In the genomic region with DNA sequence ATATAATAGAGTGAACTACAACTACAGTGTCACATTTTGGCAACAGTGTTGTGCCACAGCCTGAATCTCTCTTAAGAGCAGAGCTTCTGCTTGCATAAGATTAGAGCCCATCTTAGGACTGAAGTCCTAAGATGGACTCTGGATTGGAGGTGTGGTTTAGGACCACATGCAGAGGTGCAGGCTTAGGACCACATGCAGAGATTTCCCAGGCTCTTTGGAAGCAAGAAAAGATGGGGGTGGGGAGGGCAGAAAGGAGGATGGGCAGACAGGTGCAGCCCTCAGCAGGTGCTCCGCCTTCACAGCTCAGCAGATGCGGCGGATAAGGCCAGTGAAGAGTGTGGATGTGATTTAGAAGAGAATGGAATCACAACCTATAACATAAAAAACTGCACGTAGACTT, we compare ENCODE assay signal across 17 cellular contexts.
DNase-seq lines count a peak whose midpoint lies in the region; ATAC-seq, FAIRE-seq and TF ChIP-seq lines count a peak whose summit lies in the region.
"Had no signal": no experiment of that assay in that cellular context is flagged by ENCODE, and none has a peak within 500 bp of the region (broad histone marks: within the 10 kb centered on the region; RNA-seq: fewer than 3 reads in every experiment).

No MANE protein-coding gene starts in this region.

- H3K4me3 Mint-ChIP-seq in activated naive CD8-positive, alpha-beta T cell treated with anti-CD3 and anti-CD28 coated beads for 36 hours, result no peak overlapping the region
- no peak overlapping the region for H3K4me3 Mint-ChIP-seq in activated naive CD8-positive, alpha-beta T cell treated with anti-CD3 and anti-CD28 coated beads, Interleukin-2, amount 50 U/mL, for 24 hours
- H3K4me3 Mint-ChIP-seq in endodermal cell, result no peak overlapping the region
- H3K4me3 Mint-ChIP-seq: CD4-positive, CD25-positive, alpha-beta regulatory T cell; nephron progenitor cell; stimulated activated naive CD8-positive, alpha-beta T cell treated with anti-CD3 and anti-CD28 coated beads, Interleukin-15, Interleukin-2, amounts not matched to agents 100 ng/mL and 50 ng/mL, for 24 hours had no signal

- H3K27ac ChIP-seq in endodermal cell (ENCODE audit: low read depth, low read length) (no peak overlapping the region), HepG2 (ENCODE audit: extremely low read length, insufficient read depth, low read length) (no peak overlapping the region), gastrocnemius medialis (no peak overlapping the region)

- H3K79me2 ChIP-seq in HepG2 (ENCODE audit: insufficient read depth, low read length), result no peaks in the 10 kb centered on the region

- no peaks in the 10 kb centered on the region for H3K4me1 Mint-ChIP-seq in activated naive CD8-positive, alpha-beta T cell treated with anti-CD3 and anti-CD28 coated beads for 36 hours
- H3K4me1 Mint-ChIP-seq in activated naive CD8-positive, alpha-beta T cell treated with anti-CD3 and anti-CD28 coated beads, Interleukin-2, amount 50 U/mL, for 24 hours, result no peaks in the 10 kb centered on the region
- H3K4me1 Mint-ChIP-seq in endodermal cell, result peaks cover 29% of the 10 kb centered on the region

- H3K4me1 ChIP-seq in endodermal cell (ENCODE audit: control insufficient read depth, insufficient read depth, low read length) (peaks cover 7% of the 10 kb centered on the region), HepG2 (ENCODE audit: insufficient read depth, low read length) (no peaks in the 10 kb centered on the region), gastrocnemius medialis (no peaks in the 10 kb centered on the region)

- no peak for DNase-seq in activated naive CD8-positive, alpha-beta T cell treated with anti-CD3 and anti-CD28 coated beads for 36 hours
- DNase-seq in activated naive CD8-positive, alpha-beta T cell treated with anti-CD3 and anti-CD28 coated beads, Interleukin-2, amount 50 U/mL, for 24 hours, result no peak
- DNase-seq in NCI-H345 treated with DMSO at 0.1 percent for 48 hours (lab: John Stamatoyannopoulos, UW; ENCODE audit: unreplicated experiment), result peak; percentile 69
- peak; percentile 88 for DNase-seq in endodermal cell
- no peak for DNase-seq in HepG2 (ENCODE audit: low spot score)
- DNase-seq in gastrocnemius medialis, result no peak
- DNase-seq: activated CD4-positive, CD25-positive, alpha-beta regulatory T cell; amygdala; CD4-positive, CD25-positive, alpha-beta regulatory T cell had no signal

- TF ChIP-seq POLR2A in HepG2 (IDR thresholded peaks at IDR 0.05; ENCODE audit: insufficient read depth in 1 of 2, low read depth in 2 of 2, low read length in 2 of 2), result no peak
- TF ChIP-seq POLR2A in gastrocnemius medialis (IDR thresholded peaks at IDR 0.05), result no peak

- WGBS in endodermal cell (ENCODE audit: insufficient coverage in 1 of 2, insufficient read length in 1 of 2), 2 experiments, result 55% methylated on average over 3 of the region's 4 CpGs; no CpG with 5 or more reads in 1 of the 2 experiments
- WGBS in HepG2 (ENCODE audit: low lambda C conversion rate), result 96% methylated on average over 4 of the region's 4 CpGs

- TF ChIP-seq RAD21 in HepG2 (CRISPR knock-in tag; IDR thresholded peaks at IDR 0.05), result no peak

- in situ Hi-C loops in HepG2 (cut with HindIII; ENCODE audit: extremely low pct_ligation_motif_present, low pct_unique_long_range_greater_than_20kb) (no loop called here), gastrocnemius medialis (cut with MboI; ENCODE audit: low sequenced_read_pairs in 4 of 4) (no loop called here)

- no peak for TF ChIP-seq CTCF in endodermal cell (conservative IDR thresholded peaks at IDR 0.05)
- no peak for TF ChIP-seq CTCF in HepG2 (CRISPR knock-in tag; IDR thresholded peaks at IDR 0.05)
- TF ChIP-seq CTCF in gastrocnemius medialis (IDR thresholded peaks at IDR 0.05 in 4 of 5, conservative IDR thresholded peaks at IDR 0.05 in 1 of 5), result no peak

- H3K4me3 ChIP-seq in endodermal cell (ENCODE audit: low read length) (peak overlapping the region; percentile 32), HepG2 (replicated peaks in 1 of 3; ENCODE audit: insufficient read depth in 1 of 3, low read depth in 2 of 3, low read length in 3 of 3) (no peak overlapping the region), gastrocnemius medialis (no peak overlapping the region)
- H3K4me3 ChIP-seq: GM12878 had no signal

- intact Hi-C loops in HepG2 (cut with micrococcal nuclease; ENCODE audit: unreplicated experiment) (no loop called here), gastrocnemius medialis (cut with DNase I; ENCODE audit: low total_unique reads) (no loop called here)

- CTCF ChIA-PET in HepG2 (lab: Yijun Ruan, JAX; ENCODE audit: low intra/inter-chr PET ratio, low total read pairs), result interaction anchor here (0.7 kb wide), 1 partner anchor 152 kb away, joined by 5 read pairs; no protein-coding TSS in a partner anchor

- H3K9me3 Mint-ChIP-seq in activated naive CD8-positive, alpha-beta T cell treated with anti-CD3 and anti-CD28 coated beads for 36 hours, result no peaks in the 10 kb centered on the region
- no peaks in the 10 kb centered on the region for H3K9me3 Mint-ChIP-seq in activated naive CD8-positive, alpha-beta T cell treated with anti-CD3 and anti-CD28 coated beads, Interleukin-2, amount 50 U/mL, for 24 hours
- H3K9me3 Mint-ChIP-seq in endodermal cell, result no peaks in the 10 kb centered on the region
- H3K9me3 Mint-ChIP-seq: activated T-helper 2 cell treated with anti-CD3 and anti-CD28 coated beads, Interferon-gamma antibody, Interleukin-2, Interleukin-4, amounts not matched to agents 10 μg/mL and 5 μg/mL and 100 μg/mL, durations not matched to agents 14 hours and 24 hours and 36 hours; CD4-positive, CD25-positive, alpha-beta regulatory T cell; nephron progenitor cell; stimulated activated naive CD8-positive, alpha-beta T cell treated with anti-CD3 and anti-CD28 coated beads, Interleukin-15, Interleukin-2, amounts not matched to agents 100 ng/mL and 50 ng/mL, for 24 hours had no signal

- POLR2A ChIA-PET in HepG2 (lab: Yijun Ruan, JAX), result no interaction called here

- no peak overlapping the region for H3K4me2 ChIP-seq in HepG2 (ENCODE audit: low read depth, low read length)

- H3K27me3 ChIP-seq in endodermal cell (ENCODE audit: control insufficient read depth, insufficient read depth, low read length, poor library complexity, severe bottlenecking) (no peaks in the 10 kb centered on the region), HepG2 (ENCODE audit: control insufficient read depth in 1 of 2, insufficient read depth in 2 of 2, low read length in 2 of 2) (no peaks in the 10 kb centered on the region), gastrocnemius medialis (no peaks in the 10 kb centered on the region)

- H3K36me3 Mint-ChIP-seq in activated naive CD8-positive, alpha-beta T cell treated with anti-CD3 and anti-CD28 coated beads for 36 hours, result peaks cover 15% of the 10 kb centered on the region
- H3K36me3 Mint-ChIP-seq in activated naive CD8-positive, alpha-beta T cell treated with anti-CD3 and anti-CD28 coated beads, Interleukin-2, amount 50 U/mL, for 24 hours (ENCODE audit: low read depth), result peaks cover 22% of the 10 kb centered on the region
- peaks cover 13% of the 10 kb centered on the region for H3K36me3 Mint-ChIP-seq in endodermal cell (ENCODE audit: low read depth)

- peak overlapping the region; percentile 8 for H3K27ac Mint-ChIP-seq in activated naive CD8-positive, alpha-beta T cell treated with anti-CD3 and anti-CD28 coated beads for 36 hours
- H3K27ac Mint-ChIP-seq in activated naive CD8-positive, alpha-beta T cell treated with anti-CD3 and anti-CD28 coated beads, Interleukin-2, amount 50 U/mL, for 24 hours, result no peak overlapping the region
- H3K27ac Mint-ChIP-seq in endodermal cell, result peak overlapping the region; percentile 54
- H3K27ac Mint-ChIP-seq: activated T-helper 2 cell treated with anti-CD3 and anti-CD28 coated beads, Interferon-gamma antibody, Interleukin-2, Interleukin-4, amounts not matched to agents 10 μg/mL and 5 μg/mL and 100 μg/mL, durations not matched to agents 14 hours and 24 hours and 36 hours; stimulated activated naive CD8-positive, alpha-beta T cell treated with anti-CD3 and anti-CD28 coated beads, Interleukin-15, Interleukin-2, amounts not matched to agents 100 ng/mL and 50 ng/mL, for 24 hours had no signal

- no peak overlapping the region for H3K9ac ChIP-seq in endodermal cell (ENCODE audit: extremely low read depth, low read length, poor library complexity, severe bottlenecking)
- no peak overlapping the region for H3K9ac ChIP-seq in HepG2 (ENCODE audit: insufficient read depth, low read depth, low read length)

- H3K36me3 ChIP-seq in endodermal cell (ENCODE audit: control insufficient read depth, insufficient read depth, low read length) (no peaks in the 10 kb centered on the region), HepG2 (replicated peaks in 1 of 2; ENCODE audit: control insufficient read depth in 1 of 2, insufficient read depth in 2 of 2, low read length in 2 of 2) (peaks cover 1 to 6% of the 10 kb centered on the region in 2 experiments; a peak in 4 of 5 replicates), gastrocnemius medialis (peaks cover 0 to 22% of the 10 kb centered on the region in 2 donors)

- H3K9me3 ChIP-seq in endodermal cell (ENCODE audit: control insufficient read depth, low read length), result no peaks in the 10 kb centered on the region
- no peaks in the 10 kb centered on the region for H3K9me3 ChIP-seq in HepG2 (ENCODE audit: low read length)
- no peaks in the 10 kb centered on the region for H3K9me3 ChIP-seq in gastrocnemius medialis

- no peak for FAIRE-seq in HepG2 (lab: Jason Lieb, UNC)
- FAIRE-seq: endometrium, GM12878 had no signal

- ATAC-seq in activated naive CD8-positive, alpha-beta T cell treated with anti-CD3 and anti-CD28 coated beads, Interleukin-2, amount 50 U/mL, for 24 hours, result no peak
- ATAC-seq in HG02938 (IDR thresholded peaks at IDR 0.05; ENCODE audit: unreplicated experiment) (no peak), GM18858 (IDR thresholded peaks at IDR 0.05; ENCODE audit: unreplicated experiment) (no peak), HepG2 (no peak), gastrocnemius medialis (no peak)
- ATAC-seq: GM12878, Right ventricle myocardium inferior had no signal

- no peak for TF ChIP-seq EP300 in HepG2 (IDR thresholded peaks at IDR 0.05; ENCODE audit: low read depth in 2 of 2, low read length in 2 of 2)
- TF ChIP-seq EP300 in HepG2 (CRISPR knock-in tag; IDR thresholded peaks at IDR 0.05; ENCODE audit: borderline replicate concordance), result no peak

- H4K20me1 ChIP-seq in HepG2 (ENCODE audit: insufficient read depth, low read length), result no peaks in the 10 kb centered on the region

- no peak overlapping the region for H2AFZ ChIP-seq in HepG2 (ENCODE audit: low read length)

- BruUV-seq in HepG2 (replicated peaks; lab: Mats Ljungman, UMichigan), result no TSS peak

- no peaks in the 10 kb centered on the region for H3K27me3 Mint-ChIP-seq in activated naive CD8-positive, alpha-beta T cell treated with anti-CD3 and anti-CD28 coated beads for 36 hours
- no peaks in the 10 kb centered on the region for H3K27me3 Mint-ChIP-seq in activated naive CD8-positive, alpha-beta T cell treated with anti-CD3 and anti-CD28 coated beads, Interleukin-2, amount 50 U/mL, for 24 hours
- H3K27me3 Mint-ChIP-seq in endodermal cell (ENCODE audit: insufficient read depth), result no peaks in the 10 kb centered on the region
- H3K27me3 Mint-ChIP-seq: CD4-positive, CD25-positive, alpha-beta regulatory T cell; stimulated activated naive CD8-positive, alpha-beta T cell treated with anti-CD3 and anti-CD28 coated beads, Interleukin-15, Interleukin-2, amounts not matched to agents 100 ng/mL and 50 ng/mL, for 24 hours had no signal

Comparison
In these comparisons a context has a peak if more than half of its experiments do, and no peak if none do; other contexts are left out.
1. DNase-seq: peak in NCI-H345 treated with DMSO at 0.1 percent for 48 hours (single experiment) and endodermal cell (single experiment); none in activated naive CD8-positive, alpha-beta T cell treated with anti-CD3 and anti-CD28 coated beads for 36 hours (single experiment), activated naive CD8-positive, alpha-beta T cell treated with anti-CD3 and anti-CD28 coated beads, Interleukin-2, amount 50 U/mL, for 24 hours (single experiment), HepG2 (single experiment) and gastrocnemius medialis (0 of 2).